11 cellular contexts compared by ENCODE assay signal in genomic region chr4:76987685-76988084, GRCh38. TPM values are rescaled to one million over a fixed set of nuclear protein-coding genes. Genes with fewer than 3 reads are reported as not detected.
DNase-seq lines count a peak whose midpoint lies in the region; ATAC-seq and TF ChIP-seq lines count a peak whose summit lies in the region.
"Had no signal": no experiment of that assay in that cellular context is flagged by ENCODE, and none has a peak within 500 bp of the region (broad histone marks: within the 10 kb centered on the region; RNA-seq: fewer than 3 reads in every experiment).

No MANE protein-coding gene starts in this region.

- ATAC-seq in HG02938 (IDR thresholded peaks at IDR 0.05; ENCODE audit: unreplicated experiment): no peak
- ATAC-seq: Right ventricle myocardium inferior had no signal

- H3K23ac ChIP-seq in trophoblast cell (ENCODE audit: low read length): no peak overlapping the region

- H3K4me1 Mint-ChIP-seq in CD4-positive, alpha-beta memory T cell: peaks cover 62 to 95% (median 73%) of the 10 kb centered on the region in 4 donors
- peaks cover 44% of the 10 kb centered on the region for H3K4me1 Mint-ChIP-seq in type B pancreatic cell (ENCODE audit: unreplicated experiment)

- POLR2A ChIA-PET in CD4-positive, alpha-beta memory T cell (lab: Charles Lee; ENCODE audit: partially characterized antibody): interaction anchor here (0.7 to 5.6 kb wide), 4 partner anchors 16 to 87 kb away, joined by 3 to 36 read pairs (median 6); partner anchors contain the start of gene SEPTIN11
- POLR2A ChIA-PET in SK-N-SH (lab: Yijun Ruan, JAX): no interaction called here

- H2BK120ac ChIP-seq in trophoblast cell (ENCODE audit: insufficient read depth, low read length, poor library complexity): no peak overlapping the region

- no peak overlapping the region for H4K91ac ChIP-seq in trophoblast cell (ENCODE audit: low read depth, low read length)

- H4K8ac ChIP-seq in trophoblast cell (ENCODE audit: low read depth, low read length): no peak overlapping the region

- no peaks in the 10 kb centered on the region for H3K9me3 ChIP-seq in CD4-positive, alpha-beta memory T cell (ENCODE audit: control insufficient read depth in 1 of 2, low read length in 2 of 2)
- H3K9me3 ChIP-seq in SK-N-SH: no peaks in the 10 kb centered on the region
- H3K9me3 ChIP-seq in trophoblast cell (ENCODE audit: insufficient read depth, low read depth, low read length): no peaks in the 10 kb centered on the region
- H3K9me3 ChIP-seq in BE2C: no peaks in the 10 kb centered on the region
- H3K9me3 ChIP-seq: neutrophil had no signal

- H3K36me3 Mint-ChIP-seq in CD4-positive, alpha-beta memory T cell: no peaks in the 10 kb centered on the region
- H3K36me3 Mint-ChIP-seq in type B pancreatic cell: peaks cover 22% of the 10 kb centered on the region

- H2AK5ac ChIP-seq in trophoblast cell (ENCODE audit: low read length): no peak overlapping the region

- H4K20me1 ChIP-seq in SK-N-SH (ENCODE audit: insufficient read depth): no peaks in the 10 kb centered on the region

- H3K9me3 Mint-ChIP-seq in CD4-positive, alpha-beta memory T cell: peaks cover 0 to 2% (median 0%) of the 10 kb centered on the region in 8 donors
- peaks cover 8% of the 10 kb centered on the region for H3K9me3 Mint-ChIP-seq in type B pancreatic cell

- H2BK5ac ChIP-seq in trophoblast cell (ENCODE audit: low read depth, low read length, poor library complexity): no peak overlapping the region

- H3K4me3 Mint-ChIP-seq in CD4-positive, alpha-beta memory T cell: peak overlapping the region in 3 of 8 donors; percentile 27 to 74 (median 47)
- no peak overlapping the region for H3K4me3 Mint-ChIP-seq in type B pancreatic cell

- H2AFZ ChIP-seq in SK-N-SH (ENCODE audit: low read depth) (no peak overlapping the region), trophoblast cell (ENCODE audit: insufficient read depth, low read length, poor library complexity) (no peak overlapping the region)

- intact Hi-C loops in CD4-positive, alpha-beta memory T cell (cut with micrococcal nuclease): loop anchor here (10.0 kb wide), 1 partner anchor 1473 kb away; the partner anchor contains the start of genes RCHY1 and THAP6

- no peak for TF ChIP-seq EP300 in SK-N-SH (IDR thresholded peaks at IDR 0.05; ENCODE audit: borderline replicate concordance in 1 of 2, low read depth in 1 of 2, low read length in 1 of 2)

- H2BK12ac ChIP-seq in trophoblast cell (ENCODE audit: low read length): no peak overlapping the region

- TF ChIP-seq CTCF in SK-N-SH (IDR thresholded peaks at IDR 0.05) (peak; percentile 13; the same call in 1 of the 2 replicates), fibroblast of pulmonary artery (IDR thresholded peaks at IDR 0.05; ENCODE audit: low read length, missing control alignments) (peak; percentile 7), type B pancreatic cell (conservative IDR thresholded peaks at IDR 0.05) (no peak), BE2C (IDR thresholded peaks at IDR 0.05; ENCODE audit: low read depth, low read length) (no peak)

- H4K12ac ChIP-seq in trophoblast cell (ENCODE audit: low read depth, low read length): no peak overlapping the region

- H3K27ac Mint-ChIP-seq in CD4-positive, alpha-beta memory T cell: peak overlapping the region; percentile 4 to 96 (median 91)
- H3K27ac Mint-ChIP-seq in type B pancreatic cell: no peak overlapping the region

- H3K79me1 ChIP-seq in trophoblast cell (ENCODE audit: low read length): peaks cover 16% of the 10 kb centered on the region

- DNase-seq in CD4-positive, alpha-beta memory T cell: no peak
- DNase-seq in SK-N-SH (no peak), fibroblast of pulmonary artery (ENCODE audit: low read depth) (no peak), trophoblast cell (no peak), type B pancreatic cell (ENCODE audit: extremely low spot score, unreplicated experiment) (no peak), NCI-H82 (lab: John Stamatoyannopoulos, UW) (no peak), BE2C (no peak)
- DNase-seq: stimulated activated CD4-positive, alpha-beta T cell treated with anti-CD3 and anti-CD28 coated beads, Interleukin-15, amount 100 ng/mL, for 24 hours had no signal

- peak overlapping the region; percentile 68 for H3K9ac ChIP-seq in SK-N-SH
- H3K9ac ChIP-seq in trophoblast cell (ENCODE audit: low read length): no peak overlapping the region

- peak overlapping the region; percentile 73 for H3K4me2 ChIP-seq in SK-N-SH
- no peak overlapping the region for H3K4me2 ChIP-seq in trophoblast cell (ENCODE audit: low read length)

- H3K79me2 ChIP-seq in SK-N-SH (ENCODE audit: insufficient read depth) (peaks cover 92% of the 10 kb centered on the region), trophoblast cell (ENCODE audit: control insufficient read depth, insufficient read depth, low read length, poor library complexity) (peaks cover 15% of the 10 kb centered on the region)

- WGBS in SK-N-SH (ENCODE audit: low lambda C conversion rate): 65% methylated on average over 4 of the region's 4 CpGs
- no CpG with 5 or more reads among the region's 4 CpGs for WGBS in trophoblast cell (ENCODE audit: extremely low coverage, insufficient coverage, insufficient read length)

- peaks cover 85% of the 10 kb centered on the region for H3K4me1 ChIP-seq in CD4-positive, alpha-beta memory T cell (ENCODE audit: insufficient read depth, low read length)
- peaks cover 17 to 56% of the 10 kb centered on the region in 2 experiments for H3K4me1 ChIP-seq in SK-N-SH (ENCODE audit: control insufficient read depth in 1 of 2, insufficient read depth in 2 of 2, low read depth in 1 of 2, low read length in 1 of 2)
- peaks cover 28 to 33% of the 10 kb centered on the region in 2 experiments for H3K4me1 ChIP-seq in trophoblast cell (ENCODE audit: control insufficient read depth in 1 of 2, insufficient read depth in 2 of 2, low read length in 2 of 2)
- H3K4me1 ChIP-seq in BE2C: peaks cover 3% of the 10 kb centered on the region; the same call in 1 of the 2 replicates

- peak overlapping the region; percentile 52 for H3K4ac ChIP-seq in trophoblast cell (ENCODE audit: low read depth, low read length)

- TF ChIP-seq RAD21 in SK-N-SH (IDR thresholded peaks at IDR 0.05; ENCODE audit: low read length): 0 out of 2 replicates have a peak, but pooled peaks have one; percentile 12

- H3K27me3 Mint-ChIP-seq in CD4-positive, alpha-beta memory T cell: no peaks in the 10 kb centered on the region
- no peaks in the 10 kb centered on the region for H3K27me3 Mint-ChIP-seq in type B pancreatic cell

- no peaks in the 10 kb centered on the region for H3K9me2 ChIP-seq in SK-N-SH

- H3K27me3 ChIP-seq in CD4-positive, alpha-beta memory T cell (ENCODE audit: insufficient read depth, low read length): no peaks in the 10 kb centered on the region
- H3K27me3 ChIP-seq in SK-N-SH (ENCODE audit: insufficient read depth): no peaks in the 10 kb centered on the region
- no peaks in the 10 kb centered on the region for H3K27me3 ChIP-seq in trophoblast cell (ENCODE audit: insufficient read depth, low read length)
- no peaks in the 10 kb centered on the region for H3K27me3 ChIP-seq in BE2C

- no peak overlapping the region for H3K18ac ChIP-seq in trophoblast cell (ENCODE audit: low read length)

- peaks cover 68% of the 10 kb centered on the region for H3F3A ChIP-seq in SK-N-SH (replicated peaks; ENCODE audit: insufficient read depth)

- no peak overlapping the region for H3K27ac ChIP-seq in CD4-positive, alpha-beta memory T cell (ENCODE audit: low read depth, low read length)
- H3K27ac ChIP-seq in SK-N-SH (ENCODE audit: low read depth in 2 of 2, low read length in 1 of 2) (peak overlapping the region; percentile 85 to 99; a peak in 3 of 4 replicates), trophoblast cell (ENCODE audit: low read depth, low read length) (no peak overlapping the region)
- H3K27ac ChIP-seq: neutrophil had no signal

- CTCF ChIA-PET in CD4-positive, alpha-beta memory T cell (lab: Charles Lee; ENCODE audit: partially characterized antibody): interaction anchor here (1.5 to 5.8 kb wide), 2 partner anchors 10 to 58 kb away, joined by 9 to 27 read pairs; no protein-coding TSS in a partner anchor
- CTCF ChIA-PET in SK-N-SH (lab: Yijun Ruan, JAX): interaction anchor here (0.9 to 1.3 kb wide), 3 partner anchors 13 to 62 kb away, joined by 3 read pairs; no protein-coding TSS in a partner anchor

- no peak overlapping the region for H3K14ac ChIP-seq in trophoblast cell (ENCODE audit: low read length)

- no peak overlapping the region for H3K4me3 ChIP-seq in CD4-positive, alpha-beta memory T cell (ENCODE audit: low read length in 2 of 2)
- H3K4me3 ChIP-seq in SK-N-SH (ENCODE audit: low read depth in 2 of 2, low read length in 1 of 2) (peak overlapping the region; percentile 9 to 33; a peak in 2 of 4 replicates), fibroblast of pulmonary artery (replicated peaks; ENCODE audit: low read depth, low read length) (peak overlapping the region; percentile 40), trophoblast cell (ENCODE audit: low read depth, low read length) (no peak overlapping the region), BE2C (ENCODE audit: low read depth, low read length) (no peak overlapping the region)

- no peaks in the 10 kb centered on the region for H3K36me3 ChIP-seq in CD4-positive, alpha-beta memory T cell (ENCODE audit: insufficient read depth, low read length)
- peaks cover 0 to 21% of the 10 kb centered on the region in 2 experiments for H3K36me3 ChIP-seq in SK-N-SH (replicated peaks in 1 of 2; ENCODE audit: control insufficient read depth in 1 of 2, insufficient read depth in 2 of 2, low read length in 1 of 2)
- H3K36me3 ChIP-seq in trophoblast cell (ENCODE audit: control insufficient read depth in 1 of 2, insufficient read depth in 2 of 2, low read length in 2 of 2): peaks cover 2 to 7% of the 10 kb centered on the region in 2 experiments
- peaks cover 5% of the 10 kb centered on the region for H3K36me3 ChIP-seq in BE2C
- H3K36me3 ChIP-seq: neutrophil had no signal

TF ChIP-seq in SK-N-SH, 30 proteins besides CTCF, POLR2A, EP300 and RAD21 (continues in another document):
- TF ChIP-seq FOSL2 (IDR thresholded peaks at IDR 0.05; ENCODE audit: borderline replicate concordance, low read depth): no peak

RNA-seq across cellular contexts. Expression of gene SEPTIN11, which starts 38.1 kb away (rescaled TPM):
- total RNA-seq in CD4-positive, alpha-beta memory T cell: 10 to 100 TPM; 25.2 to 30.2 TPM
- polyA plus RNA-seq in CD4-positive, alpha-beta memory T cell: 10 to 100 TPM; 21.9 to 31.3 TPM
- polyA plus RNA-seq in SK-N-SH (2012; rRNA removed): 47.4 and 81.9 TPM in 2 replicates
- 75.6 and 89.3 TPM in 2 replicates for polyA plus RNA-seq in SK-N-SH (2012; cell fraction: cytosol; rRNA removed)
- 34.1 and 66.4 TPM in 2 replicates for polyA plus RNA-seq in SK-N-SH (2012; cell fraction: nucleus; rRNA removed)
- 151 and 154 TPM in 2 replicates for polyA plus RNA-seq in trophoblast cell (2013)
- total RNA-seq in type B pancreatic cell (ENCODE audit: low replicate concordance): 46.7 and 149 TPM in 2 replicates
- polyA plus RNA-seq in BE2C (2012; ENCODE audit: insufficient read depth, insufficient read length, low read depth): 33.9 TPM

Comparison
In these comparisons a context has a peak if more than half of its experiments do, and no peak if none do; other contexts are left out.
1. H3K27ac ChIP-seq: peak in SK-N-SH (2 of 2); none in CD4-positive, alpha-beta memory T cell (single experiment) and trophoblast cell (single experiment).
2. H3K4me3 ChIP-seq: peak in SK-N-SH (2 of 2) and fibroblast of pulmonary artery (single experiment); none in CD4-positive, alpha-beta memory T cell (0 of 2), trophoblast cell (single experiment) and BE2C (single experiment).
3. CTCF ChIP-seq: peak in SK-N-SH (single experiment) and fibroblast of pulmonary artery (single experiment); none in type B pancreatic cell (single experiment) and BE2C (single experiment).